Comparison of ENCODE assay signal across 27 cellular contexts in genomic region chr12:24519759-24520158, GRCh38.
"Had no signal": no experiment of that assay in that cellular context is flagged by ENCODE, and none has a peak within 500 bp of the region (broad histone marks: within the 10 kb centered on the region; RNA-seq: fewer than 3 reads in every experiment).

No MANE protein-coding gene starts in this region.

- H3K4me3 ChIP-seq: stomach, suprapubic skin, testis, thoracic aorta, thyroid gland, tibial artery, tibial nerve, transverse colon, upper lobe of left lung, upper lobe of right lung, uterus, vagina had no signal

- DNase-seq: stimulated activated CD4-positive, alpha-beta T cell treated with anti-CD3 and anti-CD28 coated beads, Interleukin-2, amount 100 ng/mL, for 48 hours; stimulated activated CD4-positive, alpha-beta T cell treated with anti-CD3 and anti-CD28 coated beads, Interleukin-4, amount 100 ng/mL, for 1 hour; stimulated activated CD4-positive, alpha-beta T cell treated with anti-CD3 and anti-CD28 coated beads, Interleukin-4, amount 100 ng/mL, for 24 hours; stimulated activated CD4-positive, alpha-beta T cell treated with anti-CD3 and anti-CD28 coated beads, Interleukin-4, amount 100 ng/mL, for 4 hours; stimulated activated CD8-positive, alpha-beta memory T cell treated with anti-CD3 and anti-CD28 coated beads, Interleukin-4, amount 100 ng/mL, for 48 hours; stimulated activated naive B cell treated with anti-CD40 and anti-IgM and Interleukin-4, amounts not matched to agents 10 μg/mL and 1 μg/mL and 100 μg/mL, for 72 hours; stimulated activated naive CD4-positive, alpha-beta T cell; stimulated activated naive CD4-positive, alpha-beta T cell treated with Interleukin-2 at 50 U/mL for 16 hours; stimulated activated naive CD8-positive, alpha-beta T cell treated with anti-CD3 and anti-CD28 coated beads, Interleukin-15, amount 100 ng/mL, for 72 hours; stimulated activated naive CD8-positive, alpha-beta T cell treated with anti-CD3 and anti-CD28 coated beads, Interleukin-15, Interleukin-2, amounts not matched to agents 100 U/mL and 50 U/mL, for 24 hours; stomach; substantia nigra; testis; thyroid gland; tibial artery; transverse colon; trophoblast cell; upper lobe of left lung; upper lobe of right lung; uterus had no signal

- FAIRE-seq: urothelium cell line had no signal

- H3K27ac ChIP-seq: stomach, suprapubic skin, testis, thoracic aorta, thyroid gland, tibial artery, tibial nerve, transverse colon, upper lobe of left lung, upper lobe of right lung, uterus, vagina had no signal

- H3K36me3 ChIP-seq: stomach, suprapubic skin, thoracic aorta, thyroid gland, tibial artery, tibial nerve, transverse colon, upper lobe of left lung, upper lobe of right lung, uterus, vagina had no signal

- H3K4me1 ChIP-seq: stomach, suprapubic skin, testis, thyroid gland, tibial artery, tibial nerve, transverse colon, upper lobe of left lung, upper lobe of right lung, uterus, vagina had no signal

- H3K27me3 ChIP-seq: stomach, suprapubic skin, testis, thyroid gland, tibial artery, tibial nerve, transverse colon, upper lobe of left lung, upper lobe of right lung, uterus, vagina had no signal

- ATAC-seq: stimulated activated effector memory CD8-positive, alpha-beta T cell treated with anti-CD3 and anti-CD28 coated beads, Interleukin-12 subunit alpha, Interleukin-12 subunit beta, amount 100 ng/mL, for 72 hours; stimulated activated memory B cell treated with anti-CD40 and anti-IgM and Interleukin-4, amounts not matched to agents 10 μg/mL and 1 μg/mL and 100 μg/mL, for 72 hours; stimulated activated naive B cell treated with anti-CD40 and anti-IgM and Interleukin-4, amounts not matched to agents 10 μg/mL and 1 μg/mL and 100 μg/mL, for 72 hours; stimulated activated naive CD8-positive, alpha-beta T cell treated with anti-CD3 and anti-CD28 coated beads, Interleukin-15, amount 100 ng/mL, for 72 hours; stimulated activated naive CD8-positive, alpha-beta T cell treated with anti-CD3 and anti-CD28 coated beads, Interleukin-15, Interleukin-2, amounts not matched to agents 100 U/mL and 50 U/mL, for 24 hours; upper lobe of right lung had no signal

- H3K9me3 ChIP-seq: testis, thyroid gland had no signal
